22 cellular contexts compared by ENCODE assay signal in the genomic region with DNA sequence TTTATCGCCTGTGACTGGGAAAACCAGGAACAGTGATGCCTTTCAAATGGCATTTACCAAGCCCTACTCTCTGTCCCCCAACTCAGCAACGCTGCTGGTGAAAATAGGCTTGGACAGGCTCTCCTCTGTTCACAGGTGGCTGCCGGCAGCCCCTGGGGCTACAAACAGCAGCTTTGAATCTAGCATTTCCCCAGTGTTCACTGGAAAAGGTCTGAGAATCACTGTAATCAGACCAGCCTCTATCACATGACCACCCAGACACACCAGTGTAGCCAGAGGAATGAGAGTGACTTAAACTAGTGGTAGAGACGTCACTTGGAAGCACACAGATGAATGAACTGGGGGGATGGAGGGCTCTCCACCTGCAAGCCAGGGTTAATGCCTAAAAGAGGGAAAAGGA.
A peak's percentile ranks its signal among the peaks of the same experiment; 100 is the strongest.
DNase-seq lines count a peak whose midpoint lies in the region; ATAC-seq, FAIRE-seq and TF ChIP-seq lines count a peak whose summit lies in the region.
"Had no signal": no experiment of that assay in that cellular context is flagged by ENCODE, and none has a peak within 500 bp of the region (broad histone marks: within the 10 kb centered on the region; RNA-seq: fewer than 3 reads in every experiment).

No MANE protein-coding gene starts in this region.

- no peak for ATAC-seq in activated CD8-positive, alpha-beta memory T cell treated with anti-CD3 and anti-CD28 coated beads, Interleukin-2, amount 10 ng/mL, durations not matched to agents 7 days and 5 days
- no peak for ATAC-seq in CD4-positive, alpha-beta T cell (ENCODE audit: poor library complexity)
- ATAC-seq in stimulated activated memory B cell treated with anti-CD40 and anti-IgM and Interleukin-4, amounts not matched to agents 10 μg/mL and 1 μg/mL and 100 μg/mL, for 72 hours: no peak
- ATAC-seq in HG03139 (IDR thresholded peaks at IDR 0.05; ENCODE audit: unreplicated experiment) (no peak), GM18517 (IDR thresholded peaks at IDR 0.05; ENCODE audit: unreplicated experiment) (no peak)
- ATAC-seq: GM23338, HCT116 had no signal

- H3K36me3 ChIP-seq in astrocyte (ENCODE audit: insufficient read depth, low read length): no peaks in the 10 kb centered on the region
- H3K36me3 ChIP-seq: Peyer's patch had no signal

- no peaks in the 10 kb centered on the region for H3K27me3 Mint-ChIP-seq in activated CD8-positive, alpha-beta memory T cell treated with anti-CD3 and anti-CD28 coated beads, Interleukin-2, amount 10 ng/mL, durations not matched to agents 7 days and 5 days
- H3K27me3 Mint-ChIP-seq in CD4-positive, alpha-beta T cell: no peaks in the 10 kb centered on the region
- H3K27me3 Mint-ChIP-seq in astrocyte (ENCODE audit: low read depth, unreplicated experiment): no peaks in the 10 kb centered on the region
- H3K27me3 Mint-ChIP-seq in stimulated activated memory B cell treated with anti-CD40 and anti-IgM and Interleukin-4, amounts not matched to agents 10 μg/mL and 1 μg/mL and 100 μg/mL, for 72 hours: no peaks in the 10 kb centered on the region
- H3K27me3 Mint-ChIP-seq: B cell; CD4-positive, CD25-positive, alpha-beta regulatory T cell; IgD-negative memory B cell had no signal

- peaks cover 74% of the 10 kb centered on the region for H4K20me1 ChIP-seq in astrocyte (ENCODE audit: insufficient read depth, low read length)

- H3K79me2 ChIP-seq in astrocyte (ENCODE audit: insufficient read depth, low read length): peaks cover 71% of the 10 kb centered on the region

- no peak overlapping the region for H3K4me2 ChIP-seq in astrocyte (ENCODE audit: low read length)
- H3K4me2 ChIP-seq: GM23338 had no signal

- H3K4me3 ChIP-seq in astrocyte (ENCODE audit: insufficient read depth, low read depth, low read length): no peak overlapping the region
- H3K4me3 ChIP-seq: GM23338, Peyer's patch had no signal

- no peak overlapping the region for H2AFZ ChIP-seq in astrocyte (ENCODE audit: low read depth, low read length)
- H2AFZ ChIP-seq: GM23338 had no signal

- no peak overlapping the region for H3K4me3 Mint-ChIP-seq in activated CD8-positive, alpha-beta memory T cell treated with anti-CD3 and anti-CD28 coated beads, Interleukin-2, amount 10 ng/mL, durations not matched to agents 7 days and 5 days
- no peak overlapping the region for H3K4me3 Mint-ChIP-seq in CD4-positive, alpha-beta T cell
- no peak overlapping the region for H3K4me3 Mint-ChIP-seq in astrocyte (ENCODE audit: unreplicated experiment)
- no peak overlapping the region for H3K4me3 Mint-ChIP-seq in stimulated activated memory B cell treated with anti-CD40 and anti-IgM and Interleukin-4, amounts not matched to agents 10 μg/mL and 1 μg/mL and 100 μg/mL, for 72 hours
- H3K4me3 Mint-ChIP-seq: CD4-positive, CD25-positive, alpha-beta regulatory T cell; GM23338 had no signal

- peaks cover 3% of the 10 kb centered on the region for H3K4me1 ChIP-seq in astrocyte (ENCODE audit: insufficient read depth, low read length)
- H3K4me1 ChIP-seq: Caco-2 had no signal

- CTCF ChIA-PET in activated CD8-positive, alpha-beta memory T cell treated with anti-CD3 and anti-CD28 coated beads, Interleukin-2, amount 10 ng/mL, durations not matched to agents 7 days and 5 days (lab: Charles Lee): no interaction called here
- CTCF ChIA-PET in CD4-positive, alpha-beta T cell (lab: Charles Lee): no interaction called here

- no peak overlapping the region for H3K27ac Mint-ChIP-seq in activated CD8-positive, alpha-beta memory T cell treated with anti-CD3 and anti-CD28 coated beads, Interleukin-2, amount 10 ng/mL, durations not matched to agents 7 days and 5 days
- H3K27ac Mint-ChIP-seq in CD4-positive, alpha-beta T cell: peak overlapping the region; percentile 29
- H3K27ac Mint-ChIP-seq in astrocyte (ENCODE audit: unreplicated experiment): peak overlapping the region; percentile 67
- H3K27ac Mint-ChIP-seq in stimulated activated memory B cell treated with anti-CD40 and anti-IgM and Interleukin-4, amounts not matched to agents 10 μg/mL and 1 μg/mL and 100 μg/mL, for 72 hours: peak overlapping the region; percentile 18
- H3K27ac Mint-ChIP-seq: B cell, GM23338 had no signal

- POLR2A ChIA-PET in CD4-positive, alpha-beta T cell (lab: Charles Lee): no interaction called here

- peak; percentile 41 for DNase-seq in activated CD8-positive, alpha-beta memory T cell treated with anti-CD3 and anti-CD28 coated beads for 24 hours
- no peak for DNase-seq in activated CD8-positive, alpha-beta memory T cell treated with anti-CD3 and anti-CD28 coated beads, Interleukin-2, amount 10 ng/mL, durations not matched to agents 7 days and 5 days
- no peak for DNase-seq in CD4-positive, alpha-beta T cell
- DNase-seq in astrocyte (ENCODE audit: low read depth) (no peak), NOMO-1 treated with DMSO at 0.1 percent for 48 hours (lab: John Stamatoyannopoulos, UW; ENCODE audit: unreplicated experiment) (no peak)
- DNase-seq: Caco-2; CD4-positive, CD25-positive, alpha-beta regulatory T cell; GDM1; Karpas-422; NCI-H1436; NCI-H1930; NCI-H2171; NCI-H446 treated with DMSO at 0.1 percent for 48 hours; Peyer's patch; SHP77 treated with DMSO at 0.1 percent for 48 hours had no signal

- H3K9ac ChIP-seq in astrocyte (ENCODE audit: low read length): no peak overlapping the region

- FAIRE-seq in astrocyte (lab: Jason Lieb, UNC): no peak

- TF ChIP-seq CTCF in CD4-positive, alpha-beta T cell (IDR thresholded peaks at IDR 0.05): no peak
- no peak for TF ChIP-seq CTCF in astrocyte (IDR thresholded peaks at IDR 0.05; ENCODE audit: insufficient read depth, low read depth, low read length)

- H3K27ac ChIP-seq in CD4-positive, alpha-beta T cell (ENCODE audit: low read depth, low read length): no peak overlapping the region
- no peak overlapping the region for H3K27ac ChIP-seq in astrocyte (ENCODE audit: low read depth, low read length)
- H3K27ac ChIP-seq: Peyer's patch had no signal

- no peaks in the 10 kb centered on the region for H3K9me3 ChIP-seq in CD4-positive, alpha-beta T cell (ENCODE audit: control insufficient read depth, low read length)
- H3K9me3 ChIP-seq in astrocyte (ENCODE audit: insufficient read depth, low read depth, low read length): no peaks in the 10 kb centered on the region
- H3K9me3 ChIP-seq: Caco-2, Peyer's patch had no signal

- intact Hi-C loops in CD4-positive, alpha-beta T cell (cut with DNase I, micrococcal nuclease): no loop called here

- H3K4me1 Mint-ChIP-seq in activated CD8-positive, alpha-beta memory T cell treated with anti-CD3 and anti-CD28 coated beads, Interleukin-2, amount 10 ng/mL, durations not matched to agents 7 days and 5 days: peaks cover 8% of the 10 kb centered on the region
- H3K4me1 Mint-ChIP-seq in CD4-positive, alpha-beta T cell (ENCODE audit: low read depth): peaks cover 69% of the 10 kb centered on the region
- peaks cover 47% of the 10 kb centered on the region for H3K4me1 Mint-ChIP-seq in astrocyte (ENCODE audit: low read depth, unreplicated experiment)
- H3K4me1 Mint-ChIP-seq in stimulated activated memory B cell treated with anti-CD40 and anti-IgM and Interleukin-4, amounts not matched to agents 10 μg/mL and 1 μg/mL and 100 μg/mL, for 72 hours: peaks cover 74% of the 10 kb centered on the region

- H3K9me3 Mint-ChIP-seq in activated CD8-positive, alpha-beta memory T cell treated with anti-CD3 and anti-CD28 coated beads, Interleukin-2, amount 10 ng/mL, durations not matched to agents 7 days and 5 days (ENCODE audit: low read depth): no peaks in the 10 kb centered on the region
- no peaks in the 10 kb centered on the region for H3K9me3 Mint-ChIP-seq in CD4-positive, alpha-beta T cell
- H3K9me3 Mint-ChIP-seq in astrocyte (ENCODE audit: unreplicated experiment): no peaks in the 10 kb centered on the region
- no peaks in the 10 kb centered on the region for H3K9me3 Mint-ChIP-seq in stimulated activated memory B cell treated with anti-CD40 and anti-IgM and Interleukin-4, amounts not matched to agents 10 μg/mL and 1 μg/mL and 100 μg/mL, for 72 hours
- H3K9me3 Mint-ChIP-seq: GM23338, IgD-negative memory B cell had no signal

- no peaks in the 10 kb centered on the region for H3K27me3 ChIP-seq in CD4-positive, alpha-beta T cell (ENCODE audit: control insufficient read depth, insufficient read depth, low read length)
- no peaks in the 10 kb centered on the region for H3K27me3 ChIP-seq in astrocyte (ENCODE audit: insufficient read depth, low read length)
- H3K27me3 ChIP-seq: Peyer's patch had no signal

- H3K36me3 Mint-ChIP-seq in activated CD8-positive, alpha-beta memory T cell treated with anti-CD3 and anti-CD28 coated beads, Interleukin-2, amount 10 ng/mL, durations not matched to agents 7 days and 5 days: peaks cover 8% of the 10 kb centered on the region
- peaks cover 39% of the 10 kb centered on the region for H3K36me3 Mint-ChIP-seq in CD4-positive, alpha-beta T cell (ENCODE audit: low read depth)
- H3K36me3 Mint-ChIP-seq in astrocyte (ENCODE audit: low read depth, unreplicated experiment): peaks cover 11% of the 10 kb centered on the region
- peaks cover 47% of the 10 kb centered on the region for H3K36me3 Mint-ChIP-seq in stimulated activated memory B cell treated with anti-CD40 and anti-IgM and Interleukin-4, amounts not matched to agents 10 μg/mL and 1 μg/mL and 100 μg/mL, for 72 hours
